Comparison of ENCODE assay signal across 18 cellular contexts in the genomic region with DNA sequence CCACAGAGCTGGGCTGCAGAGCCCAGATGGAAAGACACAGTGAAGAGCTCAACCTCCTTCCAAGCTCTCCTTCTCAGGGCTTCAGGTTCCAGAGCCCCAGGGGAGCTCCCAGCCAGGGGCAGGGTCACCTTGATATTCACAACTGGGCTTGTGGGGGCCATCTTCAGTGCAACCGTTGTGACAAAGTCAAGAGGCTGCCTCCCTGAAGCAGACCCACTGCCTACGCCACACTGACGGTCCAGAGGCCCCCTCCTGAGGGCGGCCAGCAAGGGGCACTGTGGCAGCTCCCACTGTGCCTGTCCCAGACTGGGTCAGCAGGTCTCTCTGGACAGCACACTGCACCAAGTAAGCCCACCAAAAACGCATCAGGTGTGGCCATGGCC.
DNase-seq lines count a peak whose midpoint lies in the region; ATAC-seq and TF ChIP-seq lines count a peak whose summit lies in the region.
"Had no signal": no experiment of that assay in that cellular context is flagged by ENCODE, and none has a peak within 500 bp of the region (broad histone marks: within the 10 kb centered on the region; RNA-seq: fewer than 3 reads in every experiment).

No MANE protein-coding gene starts in this region.

- intact Hi-C loops in mammary epithelial cell (cut with micrococcal nuclease) (loop anchor here (10.0 kb wide), 1 partner anchor 83 kb away; no protein-coding TSS in a partner anchor), MCF 10A (cut with micrococcal nuclease) (no loop called here), lower lobe of right lung (cut with DNase I) (no loop called here), aorta (cut with DNase I) (no loop called here)

- H3K36me3 ChIP-seq in mammary epithelial cell (ENCODE audit: insufficient read depth, low read length) (no peaks in the 10 kb centered on the region), endodermal cell (ENCODE audit: control insufficient read depth, insufficient read depth, low read length) (peaks cover 17% of the 10 kb centered on the region), lower lobe of right lung (peaks cover 65% of the 10 kb centered on the region), aorta (ENCODE audit: control insufficient read depth in 1 of 2, insufficient read depth in 2 of 2, low read length in 1 of 2) (peaks cover 2 to 9% of the 10 kb centered on the region in 2 donors)
- H3K36me3 ChIP-seq: MG63, SJCRH30 had no signal

- ATAC-seq in lower lobe of right lung: no peak
- no peak for ATAC-seq in aorta (ENCODE audit: low FRiP score)
- ATAC-seq in SK-N-SH treated with all-trans-retinoic acid at 6 μM for 48 hours: no peak
- no peak for ATAC-seq in GM18858 (IDR thresholded peaks at IDR 0.05; ENCODE audit: unreplicated experiment)
- ATAC-seq: GM12878 had no signal

- H3K27ac Mint-ChIP-seq in MCF 10A (ENCODE audit: low read depth, unreplicated experiment) (no peak overlapping the region), endodermal cell (no peak overlapping the region)

- dilution Hi-C loops in mammary epithelial cell (cut with HindIII; ENCODE audit: low sequenced_read_pairs): no loop called here

- H3K9me3 Mint-ChIP-seq in MCF 10A (ENCODE audit: unreplicated experiment) (no peaks in the 10 kb centered on the region), endodermal cell (no peaks in the 10 kb centered on the region)

- H3K27ac ChIP-seq in mammary epithelial cell (ENCODE audit: insufficient read depth, low read depth, low read length) (no peak overlapping the region), endodermal cell (ENCODE audit: low read depth, low read length) (no peak overlapping the region), lower lobe of right lung (no peak overlapping the region), aorta (ENCODE audit: low read depth in 1 of 2, low read length in 2 of 2) (no peak overlapping the region)
- H3K27ac ChIP-seq: BLaER1 treated with 17β-estradiol and CSF1 and Interleukin-3, amounts not matched to agents 10 nM and 100 nM; KMS-11; SJCRH30 had no signal

- no peaks in the 10 kb centered on the region for H4K20me1 ChIP-seq in mammary epithelial cell (ENCODE audit: insufficient read depth, low read length)

- CTCF ChIA-PET in mammary epithelial cell (lab: Charles Lee; ENCODE audit: low non-redundant PET) (no interaction called here), MCF 10A (lab: Yijun Ruan, JAX) (interaction anchor here (0.7 to 1.2 kb wide), 2 partner anchors 11 to 50 kb away, joined by 3 read pairs; no protein-coding TSS in a partner anchor)

- in situ Hi-C loops in mammary epithelial cell (cut with MboI; ENCODE audit: low sequenced_read_pairs in 2 of 2): no loop called here

- H3K4me1 Mint-ChIP-seq in MCF 10A (ENCODE audit: insufficient read depth, unreplicated experiment) (no peaks in the 10 kb centered on the region), endodermal cell (no peaks in the 10 kb centered on the region)

- H3K4me2 ChIP-seq in mammary epithelial cell (ENCODE audit: insufficient read depth, low read depth, low read length): no peak overlapping the region
- H3K4me2 ChIP-seq: BLaER1 treated with 17β-estradiol and CSF1 and Interleukin-3, amounts not matched to agents 10 nM and 100 nM; KMS-11 had no signal

- POLR2A ChIA-PET in MCF 10A (lab: Yijun Ruan, JAX): no interaction called here

- BruUV-seq in mammary epithelial cell (replicated peaks; lab: Mats Ljungman, UMichigan): TSS peak; percentile 18
- BruUV-seq in MCF 10A (replicated peaks; lab: Mats Ljungman, UMichigan): no TSS peak

- H3K79me2 ChIP-seq in mammary epithelial cell (ENCODE audit: insufficient read depth, low read length): no peaks in the 10 kb centered on the region

- H3K9me3 ChIP-seq in mammary epithelial cell (replicated peaks; ENCODE audit: insufficient read depth, low read length) (no peaks in the 10 kb centered on the region), endodermal cell (ENCODE audit: control insufficient read depth, low read length) (no peaks in the 10 kb centered on the region), lower lobe of right lung (no peaks in the 10 kb centered on the region), aorta (ENCODE audit: control insufficient read depth, low read length) (no peaks in the 10 kb centered on the region)
- H3K9me3 ChIP-seq: BLaER1 treated with 17β-estradiol and CSF1 and Interleukin-3, amounts not matched to agents 10 nM and 100 nM; MG63; SJCRH30 had no signal

- H3K4me3 Mint-ChIP-seq in MCF 10A (ENCODE audit: unreplicated experiment) (no peak overlapping the region), endodermal cell (no peak overlapping the region)

- H3K27me3 ChIP-seq in mammary epithelial cell (ENCODE audit: insufficient read depth, low read length): no peaks in the 10 kb centered on the region
- no peaks in the 10 kb centered on the region for H3K27me3 ChIP-seq in endodermal cell (ENCODE audit: control insufficient read depth, insufficient read depth, low read length, poor library complexity, severe bottlenecking)
- no peaks in the 10 kb centered on the region for H3K27me3 ChIP-seq in lower lobe of right lung (ENCODE audit: low read depth)
- H3K27me3 ChIP-seq in aorta (ENCODE audit: control insufficient read depth in 1 of 2, insufficient read depth in 2 of 2, low read length in 1 of 2): no peaks in the 10 kb centered on the region
- H3K27me3 ChIP-seq: BLaER1 treated with 17β-estradiol and CSF1 and Interleukin-3, amounts not matched to agents 10 nM and 100 nM; MG63; SJCRH30 had no signal

- WGBS in mammary epithelial cell (ENCODE audit: low coverage, missing lambda C conversion rate): 80% methylated on average over 5 of the region's 5 CpGs
- 93 to 95% methylated on average over 5 of the region's 5 CpGs for WGBS in endodermal cell (ENCODE audit: insufficient coverage in 1 of 2, insufficient read length in 1 of 2), 2 experiments
- WGBS in aorta, 2 donors: 89 to 91% methylated on average over 5 of the region's 5 CpGs

- no peak for DNase-seq in mammary epithelial cell
- no peak for DNase-seq in MCF 10A (ENCODE audit: unreplicated experiment)
- peak; percentile 18 for DNase-seq in endodermal cell
- peak; percentile 13 for DNase-seq in lower lobe of right lung
- DNase-seq in aorta: peak; percentile 21 to 59
- no peak for DNase-seq in Kasumi-1 (lab: John Stamatoyannopoulos, UW)
- DNase-seq: GDM1, GOT3, MG63, NCI-H1092, NCI-H526 treated with DMSO at 0.1 percent for 48 hours, RPMI8226, SJCRH30 had no signal

- H3K4me3 ChIP-seq in mammary epithelial cell (replicated peaks in 1 of 3; ENCODE audit: insufficient read depth in 1 of 3, low read depth in 2 of 3, low read length in 3 of 3): no peak overlapping the region
- H3K4me3 ChIP-seq in endodermal cell (ENCODE audit: low read length): no peak overlapping the region
- no peak overlapping the region for H3K4me3 ChIP-seq in lower lobe of right lung
- no peak overlapping the region for H3K4me3 ChIP-seq in aorta (ENCODE audit: low read length in 2 of 2)
- H3K4me3 ChIP-seq: BLaER1 treated with 17β-estradiol and CSF1 and Interleukin-3, amounts not matched to agents 10 nM and 100 nM; GM12878; MG63; SJCRH30 had no signal

- TF ChIP-seq CTCF in mammary epithelial cell (conservative IDR thresholded peaks at IDR 0.05 in 1 of 2, IDR thresholded peaks at IDR 0.05 in 1 of 2; ENCODE audit: extremely low read depth in 1 of 2, insufficient read depth in 1 of 2, low read depth in 1 of 2, low read length in 2 of 2) (no peak), MCF 10A (IDR thresholded peaks at IDR 0.05; ENCODE audit: unreplicated experiment) (no peak), endodermal cell (conservative IDR thresholded peaks at IDR 0.05) (no peak), lower lobe of right lung (IDR thresholded peaks at IDR 0.05) (no peak)

- no peak overlapping the region for H3K9ac ChIP-seq in mammary epithelial cell (ENCODE audit: insufficient read depth, low read length)
- no peak overlapping the region for H3K9ac ChIP-seq in endodermal cell (ENCODE audit: extremely low read depth, low read length, poor library complexity, severe bottlenecking)
- H3K9ac ChIP-seq: BLaER1 treated with 17β-estradiol and CSF1 and Interleukin-3, amounts not matched to agents 10 nM and 100 nM; KMS-11 had no signal

- H3K4me1 ChIP-seq in mammary epithelial cell (ENCODE audit: insufficient read depth, low read length): no peaks in the 10 kb centered on the region
- H3K4me1 ChIP-seq in endodermal cell (ENCODE audit: control insufficient read depth, insufficient read depth, low read length): no peaks in the 10 kb centered on the region
- H3K4me1 ChIP-seq in lower lobe of right lung: no peaks in the 10 kb centered on the region
- no peaks in the 10 kb centered on the region for H3K4me1 ChIP-seq in aorta (ENCODE audit: control insufficient read depth in 1 of 2, insufficient read depth in 2 of 2, low read length in 2 of 2)
- H3K4me1 ChIP-seq: SJCRH30 had no signal

- H3K27me3 Mint-ChIP-seq in MCF 10A (ENCODE audit: insufficient read depth, unreplicated experiment) (no peaks in the 10 kb centered on the region), endodermal cell (ENCODE audit: insufficient read depth) (peaks cover 1% of the 10 kb centered on the region)

- no peak overlapping the region for H2AFZ ChIP-seq in mammary epithelial cell (ENCODE audit: low read depth, low read length)

- H3K36me3 Mint-ChIP-seq in MCF 10A (ENCODE audit: insufficient read depth, unreplicated experiment): peaks cover 40% of the 10 kb centered on the region
- peaks cover 34% of the 10 kb centered on the region for H3K36me3 Mint-ChIP-seq in endodermal cell (ENCODE audit: low read depth)

TF ChIP-seq in SK-N-SH treated with all-trans-retinoic acid at 6 μM for 48 hours, 23 proteins besides CTCF, POLR2A, EP300 and RAD21 (continues in another document):
- no peak for TF ChIP-seq ZNF565 (CRISPR knock-in tag; conservative IDR thresholded peaks at IDR 0.05; ENCODE audit: low read depth)
- TF ChIP-seq, protein P1, sequence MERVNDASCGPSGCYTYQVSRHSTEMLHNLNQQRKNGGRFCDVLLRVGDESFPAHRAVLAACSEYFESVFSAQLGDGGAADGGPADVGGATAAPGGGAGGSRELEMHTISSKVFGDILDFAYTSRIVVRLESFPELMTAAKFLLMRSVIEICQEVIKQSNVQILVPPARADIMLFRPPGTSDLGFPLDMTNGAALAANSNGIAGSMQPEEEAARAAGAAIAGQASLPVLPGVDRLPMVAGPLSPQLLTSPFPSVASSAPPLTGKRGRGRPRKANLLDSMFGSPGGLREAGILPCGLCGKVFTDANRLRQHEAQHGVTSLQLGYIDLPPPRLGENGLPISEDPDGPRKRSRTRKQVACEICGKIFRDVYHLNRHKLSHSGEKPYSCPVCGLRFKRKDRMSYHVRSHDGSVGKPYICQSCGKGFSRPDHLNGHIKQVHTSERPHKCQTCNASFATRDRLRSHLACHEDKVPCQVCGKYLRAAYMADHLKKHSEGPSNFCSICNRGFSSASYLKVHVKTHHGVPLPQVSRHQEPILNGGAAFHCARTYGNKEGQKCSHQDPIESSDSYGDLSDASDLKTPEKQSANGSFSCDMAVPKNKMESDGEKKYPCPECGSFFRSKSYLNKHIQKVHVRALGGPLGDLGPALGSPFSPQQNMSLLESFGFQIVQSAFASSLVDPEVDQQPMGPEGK (CRISPR knock-in tag; IDR thresholded peaks at IDR 0.05; ENCODE audit: borderline replicate concordance): no peak

Comparison
In these comparisons a context has a peak if more than half of its experiments do, and no peak if none do; other contexts are left out.
1. DNase-seq: peak in endodermal cell (single experiment), lower lobe of right lung (single experiment) and aorta (2 of 2); none in mammary epithelial cell (single experiment), MCF 10A (single experiment) and Kasumi-1 (0 of 2).